In genomic region chr2:217687771-217688170, GRCh38 we compare ENCODE assay signal across 21 cellular contexts.
DNase-seq lines count a peak whose midpoint lies in the region; ATAC-seq, FAIRE-seq and TF ChIP-seq lines count a peak whose summit lies in the region.
"Had no signal": no experiment of that assay in that cellular context is flagged by ENCODE, and none has a peak within 500 bp of the region (broad histone marks: within the 10 kb centered on the region; RNA-seq: fewer than 3 reads in every experiment).

No MANE protein-coding gene starts in this region.

- TF ChIP-seq POLR2A in gastrocnemius medialis (IDR thresholded peaks at IDR 0.05): peak in 1 of 2 donors; percentile 15
- TF ChIP-seq POLR2A in transverse colon (IDR thresholded peaks at IDR 0.05): no peak
- TF ChIP-seq POLR2A in ovary (IDR thresholded peaks at IDR 0.05): no peak

- H3K27ac ChIP-seq in gastrocnemius medialis (peak overlapping the region; percentile 52 to 73 (median 61)), transverse colon (peak overlapping the region; percentile 63 to 75 (median 67)), ovary (no peak overlapping the region)
- H3K27ac ChIP-seq: BLaER1 treated with 17β-estradiol and CSF1 and Interleukin-3, amounts not matched to agents 10 nM and 100 nM had no signal

- TF ChIP-seq EP300 in transverse colon (IDR thresholded peaks at IDR 0.05; ENCODE audit: low read depth) (peak; percentile 87), ovary (IDR thresholded peaks at IDR 0.05) (no peak)

- H3K4me3 ChIP-seq in bronchial epithelial cell (ENCODE audit: low read depth, low read length) (no peak overlapping the region), fibroblast of villous mesenchyme (ENCODE audit: low read depth, low read length) (no peak overlapping the region), gastrocnemius medialis (no peak overlapping the region), transverse colon (no peak overlapping the region), ovary (no peak overlapping the region)
- H3K4me3 ChIP-seq: A549; BLaER1 treated with 17β-estradiol and CSF1 and Interleukin-3, amounts not matched to agents 10 nM and 100 nM; GM23338 had no signal

- peaks cover 2% of the 10 kb centered on the region for H3K27me3 ChIP-seq in bronchial epithelial cell (ENCODE audit: control insufficient read depth, insufficient read depth, low read length)
- no peaks in the 10 kb centered on the region for H3K27me3 ChIP-seq in gastrocnemius medialis
- H3K27me3 ChIP-seq in transverse colon: no peaks in the 10 kb centered on the region
- no peaks in the 10 kb centered on the region for H3K27me3 ChIP-seq in ovary
- H3K27me3 ChIP-seq: BLaER1 treated with 17β-estradiol and CSF1 and Interleukin-3, amounts not matched to agents 10 nM and 100 nM had no signal

- intact Hi-C loops in gastrocnemius medialis (cut with DNase I; ENCODE audit: low total_unique reads) (no loop called here), transverse colon (cut with DNase I; ENCODE audit: low total_unique reads) (no loop called here), ovary (cut with DNase I) (no loop called here)

- ATAC-seq in gastrocnemius medialis: peak; percentile 44 to 58
- ATAC-seq: A549, GM23338, HCT116 had no signal

- no peaks in the 10 kb centered on the region for H3K9me3 ChIP-seq in gastrocnemius medialis
- H3K9me3 ChIP-seq in transverse colon: no peaks in the 10 kb centered on the region
- H3K9me3 ChIP-seq in ovary: no peaks in the 10 kb centered on the region
- H3K9me3 ChIP-seq: A549 had no signal

- H3K36me3 ChIP-seq in bronchial epithelial cell (ENCODE audit: control insufficient read depth, insufficient read depth, low read length): no peaks in the 10 kb centered on the region
- H3K36me3 ChIP-seq in gastrocnemius medialis: no peaks in the 10 kb centered on the region
- no peaks in the 10 kb centered on the region for H3K36me3 ChIP-seq in transverse colon
- no peaks in the 10 kb centered on the region for H3K36me3 ChIP-seq in ovary
- H3K36me3 ChIP-seq: BLaER1 treated with 17β-estradiol and CSF1 and Interleukin-3, amounts not matched to agents 10 nM and 100 nM had no signal

- peak; percentile 32 for FAIRE-seq in bronchial epithelial cell (lab: Jason Lieb, UNC)
- FAIRE-seq: A549, D721Med had no signal

- peaks cover 5 to 11% of the 10 kb centered on the region in 2 donors for H3K4me1 ChIP-seq in gastrocnemius medialis
- peaks cover 0 to 11% (median 0%) of the 10 kb centered on the region in 4 donors for H3K4me1 ChIP-seq in transverse colon
- H3K4me1 ChIP-seq in ovary (ENCODE audit: insufficient read depth): peaks cover 8% of the 10 kb centered on the region

- TF ChIP-seq CTCF in bronchial epithelial cell (IDR thresholded peaks at IDR 0.05; ENCODE audit: insufficient read depth, low read length, severe bottlenecking) (no peak), fibroblast of villous mesenchyme (IDR thresholded peaks at IDR 0.05; ENCODE audit: insufficient read depth, low read depth, low read length) (no peak), gastrocnemius medialis (IDR thresholded peaks at IDR 0.05 in 4 of 5, conservative IDR thresholded peaks at IDR 0.05 in 1 of 5) (no peak), transverse colon (IDR thresholded peaks at IDR 0.05) (no peak), ovary (IDR thresholded peaks at IDR 0.05) (no peak)

- WGBS in transverse colon (ENCODE audit: low coverage in 1 of 2), 2 donors: 80 to 81% methylated on average over 4 to 6 of the region's 6 CpGs
- WGBS in ovary, 3 donors: 67 to 69% (median 69%) methylated on average over 6 of the region's 6 CpGs

- in situ Hi-C loops in gastrocnemius medialis (cut with MboI; ENCODE audit: low sequenced_read_pairs in 4 of 4) (no loop called here), transverse colon (cut with MboI; ENCODE audit: low pct_ligation_motif_present in 1 of 4, low pct_unique_long_range_greater_than_20kb in 1 of 4, low sequenced_read_pairs in 3 of 4) (no loop called here)

- DNase-seq in bronchial epithelial cell (ENCODE audit: low read depth) (no peak), fibroblast of villous mesenchyme (ENCODE audit: low read depth) (peak; percentile 43), gastrocnemius medialis (no peak), transverse colon (no peak), ovary (no peak), NCI-H146 treated with DMSO at 0.1 percent for 48 hours (lab: John Stamatoyannopoulos, UW; ENCODE audit: unreplicated experiment) (no peak), SW480 (ENCODE audit: low spot score) (no peak)
- DNase-seq: CD8-positive, alpha-beta memory T cell; DMS79 treated with DMSO at 0.1 percent for 48 hours; KBM-7; NCI-H1436; NCI-H2029 treated with DMSO at 0.1 percent for 48 hours; NCI-H2171 treated with DMSO at 0.1 percent for 48 hours; NCI-H748 treated with DMSO at 0.1 percent for 48 hours; OCI-M1; RPMI8226 had no signal

Comparison
In these comparisons a context has a peak if more than half of its experiments do, and no peak if none do; other contexts are left out.
1. H3K27ac ChIP-seq: peak in gastrocnemius medialis (4 of 4) and transverse colon (4 of 4); none in ovary (0 of 2).